In the genomic region with DNA sequence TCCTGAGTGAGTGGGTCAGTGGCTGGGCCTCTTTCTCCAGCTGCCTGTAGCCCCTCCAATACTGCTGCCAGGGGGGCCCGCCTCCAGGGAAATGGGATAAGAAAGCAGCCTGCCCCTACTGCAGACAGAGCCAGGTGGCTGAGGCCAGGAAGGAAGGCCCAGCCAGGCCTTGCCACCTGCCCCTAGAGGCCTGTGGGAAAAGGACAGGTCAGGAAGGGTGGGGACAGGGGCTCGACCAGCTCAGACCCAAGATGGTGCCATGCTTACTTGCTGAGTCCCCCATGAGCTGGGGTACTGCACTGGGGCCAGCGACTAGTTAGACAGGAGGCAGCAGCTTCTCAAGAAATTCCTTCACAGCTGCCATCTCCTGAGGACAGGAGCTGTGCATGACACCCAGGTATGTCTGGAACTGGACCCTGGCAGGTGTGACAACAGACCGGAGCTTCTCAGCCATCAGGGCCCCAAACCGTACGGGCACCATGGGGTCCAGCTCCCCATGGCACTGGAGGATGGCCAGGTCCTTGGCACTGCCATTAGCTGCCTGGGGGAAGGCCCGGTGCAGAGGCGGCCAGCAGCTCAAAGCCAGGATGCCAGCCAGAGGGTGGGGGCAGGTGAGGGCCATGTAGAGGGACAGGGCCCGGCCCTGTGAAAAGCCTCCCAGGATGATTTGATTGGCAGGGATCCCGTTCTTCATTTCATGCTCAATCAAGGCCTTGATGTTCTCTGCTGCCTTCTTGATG, we compare ENCODE assay signal across 8 cellular contexts. TPM values are rescaled to one million over a fixed set of nuclear protein-coding genes. Genes with fewer than 3 reads are reported as not detected.
DNase-seq lines count a peak whose midpoint lies in the region; ATAC-seq, FAIRE-seq and TF ChIP-seq lines count a peak whose summit lies in the region.
"Not testable (repeated sequence)": the region's sequence is repeated elsewhere in the genome, so short reads cannot be mapped to it uniquely, and the experiment has no call there.

No MANE protein-coding gene starts in this region.

- peak overlapping the region; percentile 20 for H2BK5ac ChIP-seq in neuronal stem cell (ENCODE audit: low read length)

- not testable (repeated sequence) for H3K79me2 ChIP-seq in K562 (ENCODE audit: control insufficient read depth, insufficient read depth, low read length)

- not testable (repeated sequence) for H3K4me3 ChIP-seq in GM12864 (ENCODE audit: low read depth, low read length); HEK293 (ENCODE audit: low read depth, low read length); K562; neuronal stem cell (ENCODE audit: low read length in 2 of 2); thyroid gland (replicated peaks in 1 of 3)

- H3K9me3 ChIP-seq in HEK293 (ENCODE audit: control insufficient read depth, insufficient read depth, low read depth, low read length); K562 (replicated peaks; ENCODE audit: control insufficient read depth, insufficient read depth, low read depth, low read length); neuronal stem cell (replicated peaks in 1 of 2; ENCODE audit: control insufficient read depth in 2 of 2, insufficient read depth in 1 of 2, low read depth in 1 of 2, low read length in 2 of 2); thyroid gland: not testable (repeated sequence)

- TF ChIP-seq CTCF in 22Rv1 (IDR thresholded peaks at IDR 0.05); HEK293 (tag by site-specific recombination; IDR thresholded peaks at IDR 0.05); thyroid gland (IDR thresholded peaks at IDR 0.05): not testable (repeated sequence)
- TF ChIP-seq CTCF in GM12864 (IDR thresholded peaks at IDR 0.05; ENCODE audit: low read depth, low read length, missing control alignments): peak; percentile 23
- peak; percentile 24 to 48 (median 33); a peak in 5 of 6 replicates for TF ChIP-seq CTCF in K562 (IDR thresholded peaks at IDR 0.05 in 2 of 3, conservative IDR thresholded peaks at IDR 0.05 in 1 of 3; ENCODE audit: insufficient read depth in 2 of 3, low read depth in 1 of 3, low read length in 3 of 3)

- intact Hi-C loops in K562 (cut with micrococcal nuclease); thyroid gland (cut with DNase I): not testable (repeated sequence)

- POLR2A ChIA-PET in HEK293 (lab: Yijun Ruan, JAX): not testable (repeated sequence)
- POLR2A ChIA-PET in K562 (lab: Yijun Ruan, JAX): interaction anchor here (0.6 to 1.7 kb wide), 6 partner anchors 9 to 395 kb away, joined by 3 to 9 read pairs (median 4); no protein-coding TSS in a partner anchor

- H3K27me3 Mint-ChIP-seq in T-helper 2 cell treated with Interferon-gamma antibody and Interleukin-4, amounts not matched to agents 5 μg/mL and 100 μg/mL, for 36 hours (ENCODE audit: low read depth): not testable (repeated sequence)

- H3K36me3 Mint-ChIP-seq in T-helper 2 cell treated with Interferon-gamma antibody and Interleukin-4, amounts not matched to agents 5 μg/mL and 100 μg/mL, for 36 hours (ENCODE audit: low read depth): not testable (repeated sequence)

- H3K4me3 Mint-ChIP-seq in T-helper 2 cell treated with Interferon-gamma antibody and Interleukin-4, amounts not matched to agents 5 μg/mL and 100 μg/mL, for 36 hours: not testable (repeated sequence)

- WGBS in K562 (ENCODE audit: insufficient coverage, low coverage, missing lambda C conversion rate): 76% methylated on average over 10 of the region's 10 CpGs
- WGBS in neuronal stem cell (ENCODE audit: extremely low coverage in 2 of 2, insufficient read length in 2 of 2, insufficient replicate concordance in 1 of 2), 2 donors: no CpG with 5 or more reads among the region's 10 CpGs
- 79 to 81% methylated on average over 9 to 10 of the region's 10 CpGs for WGBS in thyroid gland, 2 donors

- not testable (repeated sequence) for H2BK15ac ChIP-seq in neuronal stem cell (ENCODE audit: low read length)

- not testable (repeated sequence) for H2BK120ac ChIP-seq in neuronal stem cell (ENCODE audit: low read depth, low read length)

- H2AFZ ChIP-seq in K562 (ENCODE audit: low read depth, low read length): peak overlapping the region; percentile 21; the same call in 1 of the 2 replicates
- peak overlapping the region; percentile 83 for H2AFZ ChIP-seq in neuronal stem cell (ENCODE audit: low read length)

- H3K14ac ChIP-seq in neuronal stem cell (ENCODE audit: low read length): not testable (repeated sequence)

- peak overlapping the region; percentile 52 for H2AK5ac ChIP-seq in neuronal stem cell (ENCODE audit: low read depth, low read length)

- not testable (repeated sequence) for H3K79me1 ChIP-seq in neuronal stem cell (ENCODE audit: low read depth, low read length)

- not testable (repeated sequence) for H3K9me3 Mint-ChIP-seq in T-helper 2 cell treated with Interferon-gamma antibody and Interleukin-4, amounts not matched to agents 5 μg/mL and 100 μg/mL, for 36 hours

- not testable (repeated sequence) for TF ChIP-seq POLR2A in K562 (conservative IDR thresholded peaks at IDR 0.05); thyroid gland (IDR thresholded peaks at IDR 0.05)

- not testable (repeated sequence) for H3K27me3 ChIP-seq in K562 (ENCODE audit: control insufficient read depth in 2 of 2, insufficient read depth in 2 of 2, low read length in 2 of 2); neuronal stem cell (ENCODE audit: control insufficient read depth in 3 of 3, insufficient read depth in 3 of 3, low read depth in 1 of 3, low read length in 3 of 3); thyroid gland

- BruUV-seq in K562 (replicated peaks; lab: Mats Ljungman, UMichigan): not testable (repeated sequence)

- H3K4me1 ChIP-seq in HEK293 (ENCODE audit: control insufficient read depth, insufficient read depth, low read length): not testable (repeated sequence)
- H3K4me1 ChIP-seq in K562 (replicated peaks in 1 of 2; ENCODE audit: control insufficient read depth in 2 of 2, insufficient read depth in 2 of 2, low read length in 2 of 2) (peaks cover 22 to 26% of the 10 kb centered on the region in 2 experiments), neuronal stem cell (ENCODE audit: control insufficient read depth in 2 of 2, insufficient read depth in 1 of 2, low read depth in 1 of 2, low read length in 2 of 2) (peaks cover 3 to 11% of the 10 kb centered on the region in 2 donors), thyroid gland (peaks cover 5 to 21% of the 10 kb centered on the region in 2 donors)

- H3K27ac Mint-ChIP-seq in T-helper 2 cell treated with Interferon-gamma antibody and Interleukin-4, amounts not matched to agents 5 μg/mL and 100 μg/mL, for 36 hours: peak overlapping the region; percentile 31

- CTCF ChIA-PET in HEK293 (lab: Yijun Ruan, JAX): interaction anchor here (0.9 to 6.2 kb wide), 5 partner anchors 10 to 48 kb away, joined by 3 to 30 read pairs (median 4); partner anchors contain the start of gene ZBTB22
- CTCF ChIA-PET in K562 (lab: Yijun Ruan, JAX; ENCODE audit: low intra/inter-chr PET ratio): interaction anchor here (0.7 kb wide), 1 partner anchor 9 kb away, joined by 5 read pairs; no protein-coding TSS in a partner anchor

- not testable (repeated sequence) for H3K23ac ChIP-seq in neuronal stem cell (ENCODE audit: low read depth, low read length, poor library complexity)

- H4K20me1 ChIP-seq in K562 (replicated peaks; ENCODE audit: control insufficient read depth, insufficient read depth, low read length): not testable (repeated sequence)

- peak; percentile 86 for ATAC-seq in K562

- not testable (repeated sequence) for H3K9me1 ChIP-seq in K562 (ENCODE audit: control insufficient read depth, insufficient read depth, low read length)

- H3K27ac ChIP-seq in 22Rv1 (peak overlapping the region; percentile 37; the same call in 1 of the 2 replicates), K562 (ENCODE audit: extremely low read depth, low read depth, low read length) (peak overlapping the region; percentile 65; the same call in 2 of the 3 replicates), thyroid gland (peak overlapping the region; percentile 60 to 70 (median 61))
- H3K27ac ChIP-seq in HEK293 (ENCODE audit: extremely low read depth, low read depth, low read length); neuronal stem cell (replicated peaks; ENCODE audit: low read length): not testable (repeated sequence)

- H4K8ac ChIP-seq in neuronal stem cell (ENCODE audit: low read depth, low read length): not testable (repeated sequence)

- in situ Hi-C loops in K562 (cut with MboI): not testable (repeated sequence)

- H3K18ac ChIP-seq in neuronal stem cell (ENCODE audit: low read length): peak overlapping the region; percentile 49

- H4K91ac ChIP-seq in neuronal stem cell (ENCODE audit: low read depth, low read length, poor library complexity): not testable (repeated sequence)

- H3K9ac ChIP-seq in K562 (ENCODE audit: insufficient read depth in 1 of 2, low read depth in 2 of 2, low read length in 2 of 2): peak overlapping the region; percentile 38 to 72; a peak in 3 of 4 replicates
- H3K9ac ChIP-seq in neuronal stem cell (ENCODE audit: low read depth, low read length, poor library complexity): peak overlapping the region; percentile 55

- H3K4me1 Mint-ChIP-seq in T-helper 2 cell treated with Interferon-gamma antibody and Interleukin-4, amounts not matched to agents 5 μg/mL and 100 μg/mL, for 36 hours (ENCODE audit: low read depth): not testable (repeated sequence)

- not testable (repeated sequence) for DNase-seq in GM12864 (ENCODE audit: low read depth); T-helper 2 cell treated with Interferon-gamma antibody and Interleukin-4, amounts not matched to agents 5 μg/mL and 100 μg/mL, for 36 hours (ENCODE audit: low spot score); neuronal stem cell (ENCODE audit: low spot score); thyroid gland
- DNase-seq in K562 (ENCODE audit: extremely low read depth in 1 of 4, low spot score in 3 of 4) (peak in 2 of 4 experiments; percentile 32 to 51), islet precursor cell (peak; percentile 58)

- not testable (repeated sequence) for H3K36me3 ChIP-seq in HEK293 (ENCODE audit: control insufficient read depth in 2 of 2, insufficient read depth in 1 of 2, low read length in 2 of 2); K562 (ENCODE audit: control insufficient read depth, insufficient read depth, low read length); neuronal stem cell (replicated peaks in 1 of 2; ENCODE audit: control insufficient read depth in 2 of 2, insufficient read depth in 2 of 2, low read length in 2 of 2); thyroid gland

- not testable (repeated sequence) for H3K4me2 ChIP-seq in K562 (ENCODE audit: insufficient read depth, low read length); neuronal stem cell (ENCODE audit: insufficient read depth, low read length, poor library complexity, severe bottlenecking)

- not testable (repeated sequence) for TF ChIP-seq EP300 in K562 (IDR thresholded peaks at IDR 0.05; ENCODE audit: low read length)

- H3K4ac ChIP-seq in neuronal stem cell (ENCODE audit: low read length): not testable (repeated sequence)

- not testable (repeated sequence) for TF ChIP-seq RAD21 in K562 (CRISPR knock-in tag; conservative IDR thresholded peaks at IDR 0.05 in 1 of 2, IDR thresholded peaks at IDR 0.05 in 1 of 2)

- H2BK12ac ChIP-seq in neuronal stem cell (ENCODE audit: low read length): not testable (repeated sequence)

- not testable (repeated sequence) for FAIRE-seq in K562 (lab: Jason Lieb, UNC)

RNA-seq across cellular contexts. Expression of gene KIFC1, which starts 26.2 kb away (rescaled TPM):
- total RNA-seq in K562 (2011; cell fraction: chromatin; rRNA removed; ENCODE audit: low replicate concordance): 117 and 182 TPM in 2 replicates
- total RNA-seq in K562 (2011; cell fraction: nucleolus; rRNA removed): 141 and 154 TPM in 2 replicates
- 113 and 129 TPM in 2 replicates for total RNA-seq in K562 (2011; cell fraction: nucleoplasm; rRNA removed)
- total RNA-seq in K562 (2014; rRNA removed): 50.2 and 62.5 TPM in 2 replicates
- 38.6 and 42.3 TPM in 2 replicates for total RNA-seq in K562 (2014; rRNA removed; fragmentation: Illumina TruSeq; extraction: Trizol)
- total RNA-seq in K562 (2015; rRNA removed; fragmentation: Illumina TruSeq; extraction: Trizol): 77.9 and 80.1 TPM in 2 replicates
- 79.2 and 85.6 TPM in 2 replicates for total RNA-seq in K562 (2021)
- polyA plus RNA-seq in K562 (2011; rRNA removed): 95.2 and 103 TPM in 2 replicates
- 82.9 and 95.7 TPM in 2 replicates for polyA plus RNA-seq in K562 (2011; cell fraction: cytosol; rRNA removed)
- 255 and 308 TPM in 2 replicates for polyA plus RNA-seq in K562 (2011; cell fraction: nucleus; rRNA removed)
- 70.1 and 78.9 TPM in 2 replicates for polyA plus RNA-seq in K562 (2012)
- polyA plus RNA-seq in K562 (2014; fragmentation: Illumina TruSeq; extraction: Trizol): 76.9 and 82.7 TPM in 2 replicates
- 1 to 10 TPM; 1.3 to 2.2 TPM for polyA plus RNA-seq in K562 (2014; fragmentation: Nextera tagmentation; extraction: Ambion mirVana)
- 84.1 and 88.6 TPM in 2 replicates for polyA plus RNA-seq in K562 (2014; rRNA removed)
- polyA minus RNA-seq in K562 (2011; rRNA and poly(A)+ RNA removed): 91.4 and 99.3 TPM in 2 replicates
- 43.1 and 48.8 TPM in 2 replicates for polyA minus RNA-seq in K562 (2011; cell fraction: cytosol; rRNA and poly(A)+ RNA removed)
- 113 and 139 TPM in 2 replicates for polyA minus RNA-seq in K562 (2011; cell fraction: nucleus; rRNA and poly(A)+ RNA removed)
- 84.1 TPM for polyA plus RNA-seq in neuronal stem cell (2013, experiment 1 of 2)
- 83.4 TPM for polyA plus RNA-seq in neuronal stem cell (2013, experiment 2 of 2)
- 1 to 10 TPM in 2 of 4 donors, under 1 TPM in 2; 0.13 to 4.3 (median 0.91) TPM for total RNA-seq in thyroid gland

RNA-seq across cellular contexts. Expression of gene DAXX, which starts 42.6 kb away (rescaled TPM):
- 51.6 and 76.0 TPM in 2 replicates for total RNA-seq in K562 (2011; cell fraction: chromatin; rRNA removed; ENCODE audit: low replicate concordance)
- total RNA-seq in K562 (2011; cell fraction: nucleolus; rRNA removed): 39.7 and 45.7 TPM in 2 replicates
- 38.2 and 40.6 TPM in 2 replicates for total RNA-seq in K562 (2011; cell fraction: nucleoplasm; rRNA removed)
- 80.6 and 122 TPM in 2 replicates for total RNA-seq in K562 (2014; rRNA removed)
- 61.7 and 68.7 TPM in 2 replicates for total RNA-seq in K562 (2014; rRNA removed; fragmentation: Illumina TruSeq; extraction: Trizol)
- 59.9 and 66.6 TPM in 2 replicates for total RNA-seq in K562 (2015; rRNA removed; fragmentation: Illumina TruSeq; extraction: Trizol)
- 69.0 and 70.6 TPM in 2 replicates for total RNA-seq in K562 (2021)
- polyA plus RNA-seq in K562 (2011; rRNA removed): 22.8 and 32.4 TPM in 2 replicates
- 19.5 and 25.8 TPM in 2 replicates for polyA plus RNA-seq in K562 (2011; cell fraction: cytosol; rRNA removed)
- polyA plus RNA-seq in K562 (2011; cell fraction: nucleus; rRNA removed): 106 and 140 TPM in 2 replicates
- polyA plus RNA-seq in K562 (2012): 73.3 and 129 TPM in 2 replicates
- polyA plus RNA-seq in K562 (2014; fragmentation: Illumina TruSeq; extraction: Trizol): 101 and 104 TPM in 2 replicates
- polyA plus RNA-seq in K562 (2014; fragmentation: Nextera tagmentation; extraction: Ambion mirVana): 100 to 1,000 TPM in 1 of 2 experiments, 10 to 100 TPM in 1; 41.5 to 144 TPM
- polyA plus RNA-seq in K562 (2014; rRNA removed): 47.4 and 67.2 TPM in 2 replicates
- 11.5 and 12.0 TPM in 2 replicates for polyA minus RNA-seq in K562 (2011; rRNA and poly(A)+ RNA removed)
- polyA minus RNA-seq in K562 (2011; cell fraction: cytosol; rRNA and poly(A)+ RNA removed): 17.0 and 19.9 TPM in 2 replicates
- 34.1 and 35.5 TPM in 2 replicates for polyA minus RNA-seq in K562 (2011; cell fraction: nucleus; rRNA and poly(A)+ RNA removed)
- 40.8 TPM for polyA plus RNA-seq in neuronal stem cell (2013, experiment 1 of 2)
- polyA plus RNA-seq in neuronal stem cell (2013, experiment 2 of 2): 39.2 TPM
- total RNA-seq in thyroid gland: 10 to 100 TPM; 33.7 to 53.2 (median 38.9) TPM

RNA-seq across cellular contexts. Expression of gene PHF1, which starts 45.4 kb away (rescaled TPM):
- total RNA-seq in K562 (2011; cell fraction: chromatin; rRNA removed; ENCODE audit: low replicate concordance): 151 and 284 TPM in 2 replicates
- 158 and 171 TPM in 2 replicates for total RNA-seq in K562 (2011; cell fraction: nucleolus; rRNA removed)
- 141 and 150 TPM in 2 replicates for total RNA-seq in K562 (2011; cell fraction: nucleoplasm; rRNA removed)
- 27.3 and 29.7 TPM in 2 replicates for total RNA-seq in K562 (2014; rRNA removed)
- total RNA-seq in K562 (2014; rRNA removed; fragmentation: Illumina TruSeq; extraction: Trizol): 16.2 and 20.8 TPM in 2 replicates
- total RNA-seq in K562 (2015; rRNA removed; fragmentation: Illumina TruSeq; extraction: Trizol): 29.6 and 33.7 TPM in 2 replicates
- total RNA-seq in K562 (2021): 42.1 and 43.2 TPM in 2 replicates
- 45.9 and 59.4 TPM in 2 replicates for polyA plus RNA-seq in K562 (2011; rRNA removed)
- 56.9 and 69.4 TPM in 2 replicates for polyA plus RNA-seq in K562 (2011; cell fraction: cytosol; rRNA removed)
- 359 and 410 TPM in 2 replicates for polyA plus RNA-seq in K562 (2011; cell fraction: nucleus; rRNA removed)
- polyA plus RNA-seq in K562 (2012): 42.7 and 85.4 TPM in 2 replicates
- polyA plus RNA-seq in K562 (2014; fragmentation: Illumina TruSeq; extraction: Trizol): 45.5 and 48.8 TPM in 2 replicates
- polyA plus RNA-seq in K562 (2014; fragmentation: Nextera tagmentation; extraction: Ambion mirVana): 1 to 10 TPM; 3.7 to 4.0 TPM
- polyA plus RNA-seq in K562 (2014; rRNA removed): 60.8 and 64.2 TPM in 2 replicates
- polyA minus RNA-seq in K562 (2011; rRNA and poly(A)+ RNA removed): 21.9 and 26.4 TPM in 2 replicates
- 12.4 and 15.0 TPM in 2 replicates for polyA minus RNA-seq in K562 (2011; cell fraction: cytosol; rRNA and poly(A)+ RNA removed)
- polyA minus RNA-seq in K562 (2011; cell fraction: nucleus; rRNA and poly(A)+ RNA removed): 40.8 and 50.0 TPM in 2 replicates
- polyA plus RNA-seq in neuronal stem cell (2013, experiment 1 of 2): 69.5 TPM
- polyA plus RNA-seq in neuronal stem cell (2013, experiment 2 of 2): 68.8 TPM
- total RNA-seq in thyroid gland: 100 to 1,000 TPM in 1 of 4 donors, 10 to 100 TPM in 3; 75.3 to 109 (median 88.5) TPM

RNA-seq across cellular contexts. Expression of gene ZBTB22, which starts 47.9 kb away (rescaled TPM):
- 8.2 and 25.6 TPM in 2 replicates for total RNA-seq in K562 (2011; cell fraction: chromatin; rRNA removed; ENCODE audit: low replicate concordance)
- total RNA-seq in K562 (2011; cell fraction: nucleolus; rRNA removed): 20.4 and 20.8 TPM in 2 replicates
- total RNA-seq in K562 (2011; cell fraction: nucleoplasm; rRNA removed): 13.3 and 13.4 TPM in 2 replicates
- total RNA-seq in K562 (2014; rRNA removed) (11.9 and 12.2 TPM in 2 replicates), K562 (2014; rRNA removed; fragmentation: Illumina TruSeq; extraction: Trizol) (5.6 and 5.9 TPM in 2 replicates), K562 (2015; rRNA removed; fragmentation: Illumina TruSeq; extraction: Trizol) (8.2 and 8.4 TPM in 2 replicates), K562 (2021) (10.0 and 11.1 TPM in 2 replicates), thyroid gland (10 to 100 TPM; 17.9 to 30.3 (median 26.3) TPM)
- polyA plus RNA-seq in K562 (2011; rRNA removed) (5.8 and 9.4 TPM in 2 replicates), K562 (2014; fragmentation: Illumina TruSeq; extraction: Trizol) (7.1 TPM in 2 replicates), K562 (2014; fragmentation: Nextera tagmentation; extraction: Ambion mirVana) (under 1 TPM; 0.21 to 0.30 TPM), K562 (2014; rRNA removed) (8.7 and 10.3 TPM in 2 replicates)
- 9.0 and 12.6 TPM in 2 replicates for polyA plus RNA-seq in K562 (2011; cell fraction: cytosol; rRNA removed)
- polyA plus RNA-seq in K562 (2011; cell fraction: nucleus; rRNA removed): 13.4 and 20.4 TPM in 2 replicates
- polyA plus RNA-seq in K562 (2012): 9.5 and 11.3 TPM in 2 replicates
- 7.1 and 7.7 TPM in 2 replicates for polyA minus RNA-seq in K562 (2011; rRNA and poly(A)+ RNA removed)
- 6.3 and 7.0 TPM in 2 replicates for polyA minus RNA-seq in K562 (2011; cell fraction: cytosol; rRNA and poly(A)+ RNA removed)
- polyA minus RNA-seq in K562 (2011; cell fraction: nucleus; rRNA and poly(A)+ RNA removed): 11.4 and 12.3 TPM in 2 replicates
- polyA plus RNA-seq in neuronal stem cell (2013, experiment 1 of 2): 18.2 TPM
- 17.1 TPM for polyA plus RNA-seq in neuronal stem cell (2013, experiment 2 of 2)

RNA-seq across cellular contexts. Expression of gene TAPBP, which starts 51.5 kb away (rescaled TPM):
- 73.3 and 139 TPM in 2 replicates for total RNA-seq in K562 (2011; cell fraction: chromatin; rRNA removed; ENCODE audit: low replicate concordance)
- 101 and 121 TPM in 2 replicates for total RNA-seq in K562 (2011; cell fraction: nucleolus; rRNA removed)
- 105 and 137 TPM in 2 replicates for total RNA-seq in K562 (2011; cell fraction: nucleoplasm; rRNA removed)
- total RNA-seq in K562 (2014; rRNA removed) (33.9 and 44.9 TPM in 2 replicates), K562 (2014; rRNA removed; fragmentation: Illumina TruSeq; extraction: Trizol) (10.4 and 11.9 TPM in 2 replicates), K562 (2015; rRNA removed; fragmentation: Illumina TruSeq; extraction: Trizol) (22.3 and 23.1 TPM in 2 replicates), K562 (2021) (73.4 and 74.0 TPM in 2 replicates), thyroid gland (100 to 1,000 TPM in 3 of 4 donors, 10 to 100 TPM in 1; 86.4 to 151 (median 132) TPM)
- polyA plus RNA-seq in K562 (2011; rRNA removed) (10.1 and 27.3 TPM in 2 replicates), K562 (2014; fragmentation: Illumina TruSeq; extraction: Trizol) (23.0 and 26.8 TPM in 2 replicates), K562 (2014; fragmentation: Nextera tagmentation; extraction: Ambion mirVana) (10 to 100 TPM in 1 of 2 experiments, 1 to 10 TPM in 1; 5.6 to 10.1 TPM), K562 (2014; rRNA removed) (30.6 and 38.5 TPM in 2 replicates)
- polyA plus RNA-seq in K562 (2011; cell fraction: cytosol; rRNA removed): 16.7 and 26.5 TPM in 2 replicates
- polyA plus RNA-seq in K562 (2011; cell fraction: nucleus; rRNA removed): 38.3 and 46.1 TPM in 2 replicates
- polyA plus RNA-seq in K562 (2012): 29.5 and 50.0 TPM in 2 replicates
- polyA minus RNA-seq in K562 (2011; rRNA and poly(A)+ RNA removed): 7.9 and 11.1 TPM in 2 replicates
- polyA minus RNA-seq in K562 (2011; cell fraction: cytosol; rRNA and poly(A)+ RNA removed): 32.5 and 35.6 TPM in 2 replicates
- 21.7 and 28.1 TPM in 2 replicates for polyA minus RNA-seq in K562 (2011; cell fraction: nucleus; rRNA and poly(A)+ RNA removed)
- 12.5 TPM for polyA plus RNA-seq in neuronal stem cell (2013, experiment 1 of 2)
- polyA plus RNA-seq in neuronal stem cell (2013, experiment 2 of 2): 13.2 TPM

Comparison
In these comparisons a context has a peak if more than half of its experiments do, and no peak if none do; other contexts are left out.
1. RNA of gene KIFC1, which starts 26.2 kb away (total RNA-seq): 38.6 to 182 TPM in K562; 0.13 to 4.3 TPM in thyroid gland; every median in the first group is over 4 times any median in the second.